ENCODE assay signal across 19 cellular contexts in genomic region chr9:102456562-102456961, GRCh38.
"Had no signal": no experiment of that assay in that cellular context is flagged by ENCODE, and none has a peak within 500 bp of the region (broad histone marks: within the 10 kb centered on the region; RNA-seq: fewer than 3 reads in every experiment).

No MANE protein-coding gene starts in this region.

- ATAC-seq: natural killer cell; psoas muscle; right cardiac atrium; right lobe of liver; stimulated activated effector memory CD8-positive, alpha-beta T cell treated with anti-CD3 and anti-CD28 coated beads, Interleukin-12 subunit alpha, Interleukin-12 subunit beta, amount 100 ng/mL, for 72 hours; stimulated activated naive B cell treated with anti-CD40 and anti-IgM and Interleukin-4, amounts not matched to agents 10 μg/mL and 1 μg/mL and 100 μg/mL, for 72 hours had no signal

- FAIRE-seq: small intestine, urothelium cell line had no signal

- DNase-seq: natural killer cell; ovary; posterior cingulate gyrus; psoas muscle; right cardiac atrium; right lobe of liver; sigmoid colon; small intestine; stimulated activated CD4-positive, alpha-beta T cell treated with anti-CD3 and anti-CD28 coated beads, Interleukin-15, amount 100 ng/mL, for 24 hours; stimulated activated CD4-positive, alpha-beta T cell treated with anti-CD3 and anti-CD28 coated beads, Interleukin-2, amount 100 ng/mL, for 24 hours; stimulated activated CD4-positive, alpha-beta T cell treated with anti-CD3 and anti-CD28 coated beads, Interleukin-2, amount 100 ng/mL, for 48 hours; stimulated activated CD4-positive, alpha-beta T cell treated with anti-CD3 and anti-CD28 coated beads, Interleukin-4, amount 100 ng/mL, for 24 hours; stimulated activated naive B cell treated with anti-CD40 and anti-IgM and Interleukin-4, amounts not matched to agents 10 μg/mL and 1 μg/mL and 100 μg/mL, for 72 hours; stimulated activated naive CD4-positive, alpha-beta T cell treated with Interleukin-2 at 50 U/mL for 16 hours; stomach; thyroid gland; upper lobe of left lung had no signal
